ENCODE assay signal across 17 cellular contexts in genomic region chr2:133509777-133510176, GRCh38. TPM values are rescaled to one million over a fixed set of nuclear protein-coding genes. Genes with fewer than 3 reads are reported as not detected.
DNase-seq lines count a peak whose midpoint lies in the region; ATAC-seq and TF ChIP-seq lines count a peak whose summit lies in the region.
"Had no signal": no experiment of that assay in that cellular context is flagged by ENCODE, and none has a peak within 500 bp of the region (broad histone marks: within the 10 kb centered on the region; RNA-seq: fewer than 3 reads in every experiment).

No MANE protein-coding gene starts in this region.

- intact Hi-C loops in activated naive CD4-positive, alpha-beta T cell treated with anti-CD3 and anti-CD28 coated beads for 36 hours (cut with micrococcal nuclease): no loop called here
- intact Hi-C loops in prostate gland (cut with DNase I): no loop called here

- H4K91ac ChIP-seq in neuronal stem cell (ENCODE audit: low read depth, low read length, poor library complexity): no peak overlapping the region

- no CpG with 5 or more reads among the region's 6 CpGs for WGBS in neuronal stem cell (ENCODE audit: extremely low coverage in 2 of 2, insufficient read length in 2 of 2, insufficient replicate concordance in 1 of 2), 2 donors
- 89% methylated on average over 6 of the region's 6 CpGs for WGBS in prostate gland

- no peak for TF ChIP-seq CTCF in prostate gland (IDR thresholded peaks at IDR 0.05)

- H3K4me3 Mint-ChIP-seq in activated naive CD4-positive, alpha-beta T cell treated with anti-CD3 and anti-CD28 coated beads for 36 hours: no peak overlapping the region
- H3K4me3 Mint-ChIP-seq: CD4-positive, CD25-positive, alpha-beta regulatory T cell; GM23338 had no signal

- H3K4me3 ChIP-seq in neuronal stem cell (ENCODE audit: low read length in 2 of 2) (no peak overlapping the region), prostate gland (no peak overlapping the region)
- H3K4me3 ChIP-seq: BLaER1 treated with 17β-estradiol and CSF1 and Interleukin-3, amounts not matched to agents 10 nM and 100 nM; GM23338 had no signal

- H3K4me1 ChIP-seq in neuronal stem cell (ENCODE audit: control insufficient read depth in 2 of 2, insufficient read depth in 1 of 2, low read depth in 1 of 2, low read length in 2 of 2): peaks cover 2 to 5% of the 10 kb centered on the region in 2 donors
- H3K4me1 ChIP-seq in prostate gland (replicated peaks): no peaks in the 10 kb centered on the region
- H3K4me1 ChIP-seq: BLaER1 treated with 17β-estradiol and CSF1 and Interleukin-3, amounts not matched to agents 10 nM and 100 nM had no signal

- H3K27ac ChIP-seq in epithelial cell of prostate (peak overlapping the region; percentile 22), neuronal stem cell (replicated peaks; ENCODE audit: low read length) (no peak overlapping the region), prostate gland (no peak overlapping the region)
- H3K27ac ChIP-seq: BLaER1 treated with 17β-estradiol and CSF1 and Interleukin-3, amounts not matched to agents 10 nM and 100 nM had no signal

- H2BK5ac ChIP-seq in neuronal stem cell (ENCODE audit: low read length): no peak overlapping the region

- no peak for TF ChIP-seq POLR2A in prostate gland (IDR thresholded peaks at IDR 0.05)

- H3K27me3 ChIP-seq in neuronal stem cell (ENCODE audit: control insufficient read depth in 3 of 3, insufficient read depth in 3 of 3, low read depth in 1 of 3, low read length in 3 of 3): no peaks in the 10 kb centered on the region
- no peaks in the 10 kb centered on the region for H3K27me3 ChIP-seq in prostate gland (replicated peaks; ENCODE audit: insufficient read depth)
- H3K27me3 ChIP-seq: BLaER1 treated with 17β-estradiol and CSF1 and Interleukin-3, amounts not matched to agents 10 nM and 100 nM had no signal

- no peak overlapping the region for H3K27ac Mint-ChIP-seq in activated naive CD4-positive, alpha-beta T cell treated with anti-CD3 and anti-CD28 coated beads for 36 hours
- H3K27ac Mint-ChIP-seq: CD4-positive, CD25-positive, alpha-beta regulatory T cell; GM23338 had no signal

- no peak overlapping the region for H2AK5ac ChIP-seq in neuronal stem cell (ENCODE audit: low read depth, low read length)

- H3K14ac ChIP-seq in neuronal stem cell (ENCODE audit: low read length): no peak overlapping the region

- H3K4ac ChIP-seq in neuronal stem cell (ENCODE audit: low read length): no peak overlapping the region

- H2BK12ac ChIP-seq in neuronal stem cell (ENCODE audit: low read length): no peak overlapping the region

- H3K9me3 Mint-ChIP-seq in activated naive CD4-positive, alpha-beta T cell treated with anti-CD3 and anti-CD28 coated beads for 36 hours: no peaks in the 10 kb centered on the region
- H3K9me3 Mint-ChIP-seq: GM23338 had no signal

- peak; percentile 3 for DNase-seq in ELF-1 (ENCODE audit: low read depth, low spot score)
- peak; percentile 45 for DNase-seq in RPMI7951 (ENCODE audit: low read depth)
- peak; percentile 26 for DNase-seq in epithelial cell of prostate (ENCODE audit: low read depth, low spot score)
- no peak for DNase-seq in neuronal stem cell (ENCODE audit: low spot score)
- no peak for DNase-seq in NCI-H446 (lab: John Stamatoyannopoulos, UW)
- DNase-seq in activated naive CD4-positive, alpha-beta T cell treated with anti-CD3 and anti-CD28 coated beads for 36 hours: no peak
- no peak for DNase-seq in prostate gland (ENCODE audit: low spot score)
- DNase-seq: ACHN; CD4-positive, CD25-positive, alpha-beta regulatory T cell; DMS79; EL; GDM1; H7 had no signal

- peak overlapping the region; percentile 48 for H3K18ac ChIP-seq in neuronal stem cell (ENCODE audit: low read length)

- no peak for ATAC-seq in HG02938 (IDR thresholded peaks at IDR 0.05; ENCODE audit: unreplicated experiment)
- ATAC-seq: GM23338 had no signal

- no peak overlapping the region for H3K9ac ChIP-seq in neuronal stem cell (ENCODE audit: low read depth, low read length, poor library complexity)
- H3K9ac ChIP-seq: BLaER1 treated with 17β-estradiol and CSF1 and Interleukin-3, amounts not matched to agents 10 nM and 100 nM had no signal

- H3K9me3 ChIP-seq in neuronal stem cell (replicated peaks in 1 of 2; ENCODE audit: control insufficient read depth in 2 of 2, insufficient read depth in 1 of 2, low read depth in 1 of 2, low read length in 2 of 2) (no peaks in the 10 kb centered on the region), prostate gland (no peaks in the 10 kb centered on the region)
- H3K9me3 ChIP-seq: BLaER1 treated with 17β-estradiol and CSF1 and Interleukin-3, amounts not matched to agents 10 nM and 100 nM had no signal

- H3K4me2 ChIP-seq in neuronal stem cell (ENCODE audit: insufficient read depth, low read length, poor library complexity, severe bottlenecking): no peak overlapping the region
- H3K4me2 ChIP-seq: BLaER1 treated with 17β-estradiol and CSF1 and Interleukin-3, amounts not matched to agents 10 nM and 100 nM; GM23338 had no signal

- H3K23ac ChIP-seq in neuronal stem cell (ENCODE audit: low read depth, low read length, poor library complexity): no peak overlapping the region

- CTCF ChIA-PET in activated naive CD4-positive, alpha-beta T cell treated with anti-CD3 and anti-CD28 coated beads for 36 hours (lab: Charles Lee): no interaction called here

- no peak overlapping the region for H2AFZ ChIP-seq in neuronal stem cell (ENCODE audit: low read length)
- H2AFZ ChIP-seq: GM23338 had no signal

- no peaks in the 10 kb centered on the region for H3K36me3 Mint-ChIP-seq in activated naive CD4-positive, alpha-beta T cell treated with anti-CD3 and anti-CD28 coated beads for 36 hours (ENCODE audit: low read depth)
- H3K36me3 Mint-ChIP-seq: CD4-positive, CD25-positive, alpha-beta regulatory T cell had no signal

- H2BK120ac ChIP-seq in neuronal stem cell (ENCODE audit: low read depth, low read length): no peak overlapping the region

- H3K4me1 Mint-ChIP-seq in activated naive CD4-positive, alpha-beta T cell treated with anti-CD3 and anti-CD28 coated beads for 36 hours (ENCODE audit: low read depth): no peaks in the 10 kb centered on the region
- H3K4me1 Mint-ChIP-seq: CD4-positive, CD25-positive, alpha-beta regulatory T cell; GM23338 had no signal

- peaks cover 0 to 99% of the 10 kb centered on the region in 2 donors for H3K36me3 ChIP-seq in neuronal stem cell (replicated peaks in 1 of 2; ENCODE audit: control insufficient read depth in 2 of 2, insufficient read depth in 2 of 2, low read length in 2 of 2)
- no peaks in the 10 kb centered on the region for H3K36me3 ChIP-seq in prostate gland
- H3K36me3 ChIP-seq: BLaER1 treated with 17β-estradiol and CSF1 and Interleukin-3, amounts not matched to agents 10 nM and 100 nM had no signal

- H4K8ac ChIP-seq in neuronal stem cell (ENCODE audit: low read depth, low read length): no peak overlapping the region

- H3K79me1 ChIP-seq in neuronal stem cell (ENCODE audit: low read depth, low read length): no peaks in the 10 kb centered on the region

- no peak overlapping the region for H2BK15ac ChIP-seq in neuronal stem cell (ENCODE audit: low read length)

- no peaks in the 10 kb centered on the region for H3K27me3 Mint-ChIP-seq in activated naive CD4-positive, alpha-beta T cell treated with anti-CD3 and anti-CD28 coated beads for 36 hours (ENCODE audit: low read depth)
- H3K27me3 Mint-ChIP-seq: CD4-positive, CD25-positive, alpha-beta regulatory T cell had no signal

RNA-seq across cellular contexts. Expression of gene NCKAP5, which starts 58.5 kb away (rescaled TPM):
- 0.49 and 1.1 TPM in 2 replicates for total RNA-seq in RPMI7951 (2014; rRNA removed; shearing (Covaris generic))
- 0.50 TPM for polyA plus RNA-seq in neuronal stem cell (2013, experiment 1 of 2)
- 0.53 TPM for polyA plus RNA-seq in neuronal stem cell (2013, experiment 2 of 2)
- not detected for total RNA-seq in activated naive CD4-positive, alpha-beta T cell treated with anti-CD3 and anti-CD28 coated beads for 36 hours
- total RNA-seq in prostate gland: 1 to 10 TPM; 2.0 to 7.1 TPM
- total RNA-seq: CD4-positive, CD25-positive, alpha-beta regulatory T cell; HT-29 had no signal
- polyA plus RNA-seq: CD4-positive, CD25-positive, alpha-beta regulatory T cell had no signal

Comparison
In these comparisons a context has a peak if more than half of its experiments do, and no peak if none do; other contexts are left out.
1. DNase-seq: peak in ELF-1 (single experiment), RPMI7951 (single experiment) and epithelial cell of prostate (single experiment); none in neuronal stem cell (single experiment), NCI-H446 (0 of 2), activated naive CD4-positive, alpha-beta T cell treated with anti-CD3 and anti-CD28 coated beads for 36 hours (single experiment) and prostate gland (single experiment).